In genomic region chr4:184616633-184617471, GRCh38 we compare ENCODE assay signal across 11 cellular contexts. TPM values are rescaled to one million over a fixed set of nuclear protein-coding genes. Genes with fewer than 3 reads are reported as not detected.
DNase-seq lines count a peak whose midpoint lies in the region; ATAC-seq and TF ChIP-seq lines count a peak whose summit lies in the region.
"Had no signal": no experiment of that assay in that cellular context is flagged by ENCODE, and none has a peak within 500 bp of the region (broad histone marks: within the 10 kb centered on the region; RNA-seq: fewer than 3 reads in every experiment).

No MANE protein-coding gene starts in this region.

- DNase-seq in activated T-cell treated with anti-CD3 and anti-CD28 coated beads, Interleukin-2, amount 50 U/mL, for 4 hours: no peak
- DNase-seq in foreskin keratinocyte: no peak
- no peak for DNase-seq in stimulated activated naive CD4-positive, alpha-beta T cell (lab: John Stamatoyannopoulos, UW)
- DNase-seq in aorta: no peak
- DNase-seq: stimulated activated naive CD8-positive, alpha-beta T cell treated with anti-CD3 and anti-CD28 coated beads, Interleukin-15, Interleukin-2, amounts not matched to agents 100 U/mL and 50 U/mL, for 24 hours had no signal

- no peak for TF ChIP-seq CTCF in foreskin keratinocyte (conservative IDR thresholded peaks at IDR 0.05)

- peak overlapping the region; percentile 60; the same call in 1 of the 2 replicates for H3K9ac ChIP-seq in iPS-20b (ENCODE audit: low read depth, low read length)

- peaks cover 18% of the 10 kb centered on the region for H3K9me3 ChIP-seq in iPS-20b (ENCODE audit: insufficient read depth, low read depth, low read length)
- no peaks in the 10 kb centered on the region for H3K9me3 ChIP-seq in aorta (ENCODE audit: control insufficient read depth, low read length)

- no peaks in the 10 kb centered on the region for H3K4me1 Mint-ChIP-seq in activated T-cell treated with anti-CD3 and anti-CD28 coated beads, Interleukin-2, amount 50 U/mL, for 4 hours (ENCODE audit: low read depth)
- H3K4me1 Mint-ChIP-seq: mesothelial cell of epicardium had no signal

- H3K36me3 Mint-ChIP-seq in activated T-cell treated with anti-CD3 and anti-CD28 coated beads, Interleukin-2, amount 50 U/mL, for 4 hours (ENCODE audit: insufficient read depth): peaks cover 3% of the 10 kb centered on the region

- ATAC-seq in GM18909 (IDR thresholded peaks at IDR 0.05; ENCODE audit: poor library complexity, unreplicated experiment) (peak; percentile 85), GM21723 (IDR thresholded peaks at IDR 0.05; ENCODE audit: unreplicated experiment) (peak; percentile 90), HG03342 (IDR thresholded peaks at IDR 0.05; ENCODE audit: unreplicated experiment) (peak; percentile 64), foreskin keratinocyte (no peak), aorta (ENCODE audit: low FRiP score) (no peak)
- no peak for ATAC-seq in activated T-cell treated with anti-CD3 and anti-CD28 coated beads, Interleukin-2, amount 50 U/mL, for 4 hours
- ATAC-seq: activated CD4-positive, CD25-positive, alpha-beta regulatory T cell treated with anti-CD3 and anti-CD28 coated beads, Interleukin-2, amount 50 U/mL, for 24 hours; stimulated activated naive CD8-positive, alpha-beta T cell treated with anti-CD3 and anti-CD28 coated beads, Interleukin-15, Interleukin-2, amounts not matched to agents 100 U/mL and 50 U/mL, for 24 hours had no signal

- no peak overlapping the region for H3K4me3 Mint-ChIP-seq in activated T-cell treated with anti-CD3 and anti-CD28 coated beads, Interleukin-2, amount 50 U/mL, for 4 hours
- H3K4me3 Mint-ChIP-seq: mesothelial cell of epicardium had no signal

- WGBS in aorta, 2 donors: 83 to 86% methylated on average over 11 of the region's 11 CpGs

- H3K4me3 ChIP-seq in iPS-20b (ENCODE audit: low read length) (peak overlapping the region; percentile 54; the same call in 1 of the 2 replicates), aorta (ENCODE audit: low read length in 2 of 2) (no peak overlapping the region)

- no peaks in the 10 kb centered on the region for H3K27me3 Mint-ChIP-seq in activated T-cell treated with anti-CD3 and anti-CD28 coated beads, Interleukin-2, amount 50 U/mL, for 4 hours (ENCODE audit: low read depth)

- H3K9me3 Mint-ChIP-seq in activated T-cell treated with anti-CD3 and anti-CD28 coated beads, Interleukin-2, amount 50 U/mL, for 4 hours: peaks cover 4% of the 10 kb centered on the region

- intact Hi-C loops in aorta (cut with DNase I): no loop called here

- H3K4me1 ChIP-seq in iPS-20b (ENCODE audit: insufficient read depth, low read length): peaks cover 12% of the 10 kb centered on the region; the same call in 1 of the 2 replicates
- no peaks in the 10 kb centered on the region for H3K4me1 ChIP-seq in foreskin keratinocyte
- H3K4me1 ChIP-seq in aorta (ENCODE audit: control insufficient read depth in 1 of 2, insufficient read depth in 2 of 2, low read length in 2 of 2): no peaks in the 10 kb centered on the region

- H3K36me3 ChIP-seq in iPS-20b (ENCODE audit: insufficient read depth, low read depth, low read length) (no peaks in the 10 kb centered on the region), aorta (ENCODE audit: control insufficient read depth in 1 of 2, insufficient read depth in 2 of 2, low read length in 1 of 2) (no peaks in the 10 kb centered on the region)

- H3K27me3 ChIP-seq in iPS-20b (ENCODE audit: insufficient read depth, low read length): no peaks in the 10 kb centered on the region
- H3K27me3 ChIP-seq in foreskin keratinocyte: no peaks in the 10 kb centered on the region
- no peaks in the 10 kb centered on the region for H3K27me3 ChIP-seq in aorta (ENCODE audit: control insufficient read depth in 1 of 2, insufficient read depth in 2 of 2, low read length in 1 of 2)

- H3K27ac ChIP-seq in iPS-20b (ENCODE audit: low read length) (peak overlapping the region; percentile 62), foreskin keratinocyte (no peak overlapping the region), aorta (ENCODE audit: low read depth in 1 of 2, low read length in 2 of 2) (no peak overlapping the region)

RNA-seq across cellular contexts. Expression of gene CASP3, which starts 32.4 kb away (rescaled TPM):
- 10 to 100 TPM; 38.0 to 39.5 (median 38.6) TPM for total RNA-seq in activated T-cell treated with anti-CD3 and anti-CD28 coated beads, Interleukin-2, amount 50 U/mL, for 4 hours
- total RNA-seq in foreskin keratinocyte (36.4 and 38.0 TPM in 2 replicates), aorta (10 to 100 TPM; 19.3 to 23.2 TPM)
- polyA plus RNA-seq in foreskin keratinocyte (20.8 and 23.2 TPM in 2 replicates), aorta (10 to 100 TPM in 1 of 2 donors, 1 to 10 TPM in 1; 9.9 to 17.9 TPM)

RNA-seq across cellular contexts. Expression of gene PRIMPOL, which starts 32.7 kb away (rescaled TPM):
- total RNA-seq in activated T-cell treated with anti-CD3 and anti-CD28 coated beads, Interleukin-2, amount 50 U/mL, for 4 hours: 1 to 10 TPM; 6.6 to 6.9 (median 6.7) TPM
- 15.9 and 16.9 TPM in 2 replicates for total RNA-seq in foreskin keratinocyte
- polyA plus RNA-seq in foreskin keratinocyte: 13.2 and 15.3 TPM in 2 replicates
- total RNA-seq in aorta: 10 to 100 TPM; 16.0 to 23.8 TPM
- 10 to 100 TPM; 31.9 to 33.7 TPM for polyA plus RNA-seq in aorta

Comparison
In these comparisons a context has a peak if more than half of its experiments do, and no peak if none do; other contexts are left out.
1. ATAC-seq: peak in GM18909 (single experiment), GM21723 (single experiment) and HG03342 (single experiment); none in activated T-cell treated with anti-CD3 and anti-CD28 coated beads, Interleukin-2, amount 50 U/mL, for 4 hours (0 of 2), foreskin keratinocyte (single experiment) and aorta (single experiment).